Comparison of ENCODE assay signal across 17 cellular contexts in the genomic region with DNA sequence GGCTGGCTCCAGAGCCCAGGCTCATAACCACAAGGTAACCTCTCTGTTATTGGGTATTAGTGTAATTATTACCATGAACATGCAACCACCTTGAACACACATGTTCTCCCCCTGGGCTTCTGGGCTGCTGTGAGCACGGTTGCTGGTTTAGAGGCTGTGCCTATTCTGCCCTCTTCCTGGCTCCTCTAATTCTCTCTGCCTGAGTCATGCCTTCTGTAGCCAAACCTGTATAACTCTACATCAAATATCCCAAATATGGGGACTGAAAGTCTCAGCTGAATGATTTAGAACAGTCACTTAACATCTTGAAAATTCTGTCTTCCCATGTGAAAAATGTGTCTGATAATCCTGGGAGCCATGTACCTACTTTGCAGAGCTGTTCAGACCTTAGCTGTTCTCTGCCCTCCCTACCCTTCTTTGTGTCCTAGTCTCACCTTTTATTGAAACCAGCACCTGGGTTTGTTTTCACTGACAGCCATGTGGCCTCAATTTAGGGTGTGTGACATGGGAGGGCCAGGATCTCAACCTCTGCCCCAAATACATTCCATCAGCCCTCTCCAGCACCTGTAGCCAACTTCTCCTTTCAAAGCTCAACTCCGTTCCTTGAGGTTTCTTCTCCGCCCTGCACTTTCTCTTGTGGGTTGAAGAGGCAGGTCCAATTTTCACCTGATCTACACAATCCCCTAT.
DNase-seq lines count a peak whose midpoint lies in the region; ATAC-seq and TF ChIP-seq lines count a peak whose summit lies in the region.
"Had no signal": no experiment of that assay in that cellular context is flagged by ENCODE, and none has a peak within 500 bp of the region (broad histone marks: within the 10 kb centered on the region; RNA-seq: fewer than 3 reads in every experiment).

No MANE protein-coding gene starts in this region.

- H3K4me1 Mint-ChIP-seq in brain, result peaks cover 65% of the 10 kb centered on the region
- H3K4me1 Mint-ChIP-seq in activated T-helper 2 cell treated with anti-CD3 and anti-CD28 coated beads, Interferon-gamma antibody, Interleukin-2, Interleukin-4, amounts not matched to agents 10 μg/mL and 5 μg/mL and 100 μg/mL, durations not matched to agents 14 hours and 24 hours and 36 hours (ENCODE audit: low read depth), result no peaks in the 10 kb centered on the region
- H3K4me1 Mint-ChIP-seq: T-cell had no signal

- H3K27ac Mint-ChIP-seq in brain, result peak overlapping the region in 3 of 5 experiments; percentile 4 to 19 (median 12)
- H3K27ac Mint-ChIP-seq in activated T-helper 2 cell treated with anti-CD3 and anti-CD28 coated beads, Interferon-gamma antibody, Interleukin-2, Interleukin-4, amounts not matched to agents 10 μg/mL and 5 μg/mL and 100 μg/mL, durations not matched to agents 14 hours and 24 hours and 36 hours, result no peak overlapping the region
- H3K27ac Mint-ChIP-seq: activated T-helper 1 cell treated with anti-CD3 and anti-CD28 coated beads, Interleukin-12 subunit alpha, Interleukin-12 subunit beta, Interleukin-2, Interleukin-4 antibody, amounts not matched to agents 30 ng/mL and 10 ng/mL and 1 ng/mL, durations not matched to agents 14 hours and 24 hours and 36 hours; T-cell had no signal

- H3K36me3 Mint-ChIP-seq in brain, result peaks cover 39% of the 10 kb centered on the region
- H3K36me3 Mint-ChIP-seq in activated T-helper 2 cell treated with anti-CD3 and anti-CD28 coated beads, Interferon-gamma antibody, Interleukin-2, Interleukin-4, amounts not matched to agents 10 μg/mL and 5 μg/mL and 100 μg/mL, durations not matched to agents 14 hours and 24 hours and 36 hours (ENCODE audit: low read depth), result no peaks in the 10 kb centered on the region
- H3K36me3 Mint-ChIP-seq: T-cell had no signal

- H3K27me3 Mint-ChIP-seq in brain, result no peaks in the 10 kb centered on the region
- H3K27me3 Mint-ChIP-seq in activated T-helper 2 cell treated with anti-CD3 and anti-CD28 coated beads, Interferon-gamma antibody, Interleukin-2, Interleukin-4, amounts not matched to agents 10 μg/mL and 5 μg/mL and 100 μg/mL, durations not matched to agents 14 hours and 24 hours and 36 hours (ENCODE audit: low read depth), result no peaks in the 10 kb centered on the region

- intact Hi-C loops in activated T-helper 2 cell treated with anti-CD3 and anti-CD28 coated beads, Interferon-gamma antibody, Interleukin-2, Interleukin-4, amounts not matched to agents 10 μg/mL and 5 μg/mL and 100 μg/mL, durations not matched to agents 14 hours and 24 hours and 36 hours (cut with micrococcal nuclease), result no loop called here

- ATAC-seq in HG02885 (IDR thresholded peaks at IDR 0.05; ENCODE audit: poor library complexity, unreplicated experiment), result no peak
- no peak for ATAC-seq in GM18858 (IDR thresholded peaks at IDR 0.05; ENCODE audit: unreplicated experiment)
- ATAC-seq: T-cell had no signal

- TF ChIP-seq CTCF in brain (conservative IDR thresholded peaks at IDR 0.05), result no peak

- H3K4me3 Mint-ChIP-seq in brain, result no peak overlapping the region
- no peak overlapping the region for H3K4me3 Mint-ChIP-seq in activated T-helper 2 cell treated with anti-CD3 and anti-CD28 coated beads, Interferon-gamma antibody, Interleukin-2, Interleukin-4, amounts not matched to agents 10 μg/mL and 5 μg/mL and 100 μg/mL, durations not matched to agents 14 hours and 24 hours and 36 hours (ENCODE audit: low read depth)
- H3K4me3 Mint-ChIP-seq: activated T-helper 1 cell treated with anti-CD3 and anti-CD28 coated beads, Interleukin-12 subunit alpha, Interleukin-12 subunit beta, Interleukin-2, Interleukin-4 antibody, amounts not matched to agents 30 ng/mL and 10 ng/mL and 1 ng/mL, durations not matched to agents 14 hours and 24 hours and 36 hours; T-cell had no signal

- H3K9me3 Mint-ChIP-seq in brain, result no peaks in the 10 kb centered on the region
- H3K9me3 Mint-ChIP-seq in activated T-helper 2 cell treated with anti-CD3 and anti-CD28 coated beads, Interferon-gamma antibody, Interleukin-2, Interleukin-4, amounts not matched to agents 10 μg/mL and 5 μg/mL and 100 μg/mL, durations not matched to agents 14 hours and 24 hours and 36 hours, result no peaks in the 10 kb centered on the region
- H3K9me3 Mint-ChIP-seq: activated T-helper 1 cell treated with anti-CD3 and anti-CD28 coated beads, Interleukin-12 subunit alpha, Interleukin-12 subunit beta, Interleukin-2, Interleukin-4 antibody, amounts not matched to agents 30 ng/mL and 10 ng/mL and 1 ng/mL, durations not matched to agents 14 hours and 24 hours and 36 hours; T-cell had no signal

- peak; percentile 1 for DNase-seq in DMS53 (lab: John Stamatoyannopoulos, UW)
- no peak for DNase-seq in DMS53 treated with DMSO at 0.1 percent for 48 hours (lab: John Stamatoyannopoulos, UW; ENCODE audit: unreplicated experiment)
- DNase-seq in kidney glomerular epithelial cell (lab: John Stamatoyannopoulos, UW), result peak; percentile 48
- DNase-seq in activated T-helper 2 cell treated with anti-CD3 and anti-CD28 coated beads, Interferon-gamma antibody, Interleukin-2, Interleukin-4, amounts not matched to agents 10 μg/mL and 5 μg/mL and 100 μg/mL, durations not matched to agents 14 hours and 24 hours and 36 hours (ENCODE audit: low spot score), result no peak
- DNase-seq in RKO (ENCODE audit: low spot score), result no peak
- DNase-seq: Karpas-422; NCI-H1436 treated with DMSO at 0.1 percent for 48 hours; NCI-H2227 treated with DMSO at 0.1 percent for 48 hours; ovary; RPMI8226; small intestine; stimulated activated CD4-positive, alpha-beta T cell treated with anti-CD3 and anti-CD28 coated beads, Interleukin-4, amount 100 ng/mL, for 4 hours; T-cell had no signal

Comparison
In these comparisons a context has a peak if more than half of its experiments do, and no peak if none do; other contexts are left out.
1. DNase-seq: peak in DMS53 (single experiment) and kidney glomerular epithelial cell (single experiment); none in DMS53 treated with DMSO at 0.1 percent for 48 hours (single experiment), activated T-helper 2 cell treated with anti-CD3 and anti-CD28 coated beads, Interferon-gamma antibody, Interleukin-2, Interleukin-4, amounts not matched to agents 10 μg/mL and 5 μg/mL and 100 μg/mL, durations not matched to agents 14 hours and 24 hours and 36 hours (single experiment) and RKO (single experiment).